Comparison of ENCODE assay signal across 16 cellular contexts in the genomic region with DNA sequence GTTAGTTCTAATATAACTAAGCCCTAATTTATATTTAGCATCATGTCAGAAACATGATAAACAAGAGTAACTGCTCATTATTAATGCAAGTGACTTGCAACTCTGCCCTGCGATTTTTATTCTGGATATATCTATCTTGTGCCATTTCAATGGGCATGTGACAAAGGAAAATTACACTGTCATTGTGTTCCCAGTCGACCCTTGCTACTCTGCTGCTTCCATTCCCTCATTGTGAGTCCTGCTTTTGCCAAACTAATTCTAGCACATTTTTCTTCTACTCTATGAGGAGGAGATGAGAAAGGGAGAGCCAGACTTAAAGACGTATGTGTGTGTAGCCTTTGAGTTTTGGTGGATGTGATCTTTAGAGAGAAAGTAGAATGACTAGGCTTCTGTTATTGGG.
A peak's percentile ranks its signal among the peaks of the same experiment; 100 is the strongest.
DNase-seq lines count a peak whose midpoint lies in the region; ATAC-seq and TF ChIP-seq lines count a peak whose summit lies in the region.
"Had no signal": no experiment of that assay in that cellular context is flagged by ENCODE, and none has a peak within 500 bp of the region (broad histone marks: within the 10 kb centered on the region; RNA-seq: fewer than 3 reads in every experiment).

No MANE protein-coding gene starts in this region.

- no peaks in the 10 kb centered on the region for H3F3A ChIP-seq in neural progenitor cell (ENCODE audit: low read depth)

- H3K4me3 Mint-ChIP-seq in neural progenitor cell = no peak overlapping the region
- H3K4me3 Mint-ChIP-seq: CD4-positive, alpha-beta memory T cell; GM23338; H9 had no signal

- ATAC-seq in heart left ventricle (peak; percentile 13 to 55 (median 36)), psoas muscle (peak in 2 of 4 donors; percentile 35 to 68)
- ATAC-seq: GM23338, HCT116 had no signal

- DNase-seq in heart left ventricle (no peak), cardiac septum (ENCODE audit: low spot score) (no peak), neural progenitor cell (ENCODE audit: low spot score) (no peak), psoas muscle (no peak), RWPE1 (ENCODE audit: low spot score) (no peak)
- DNase-seq in activated effector memory CD4-positive, alpha-beta T cell treated with anti-CD3 and anti-CD28 coated beads, Interleukin-2, amount 50 U/mL, for 16 hours = no peak
- DNase-seq: C1 segment of cervical spinal cord; Calu3; CD4-positive, alpha-beta memory T cell; COR-L47; DMS53; DMS79 treated with DMSO at 0.1 percent for 48 hours; GF-D8; H9 had no signal

- H3K79me2 ChIP-seq in neural progenitor cell (ENCODE audit: low read depth) = no peaks in the 10 kb centered on the region

- H3K4me3 ChIP-seq in heart left ventricle (no peak overlapping the region), neural progenitor cell (no peak overlapping the region), psoas muscle (peak overlapping the region; percentile 12)
- H3K4me3 ChIP-seq: GM23338 had no signal

- no peaks in the 10 kb centered on the region for H3K9me3 Mint-ChIP-seq in neural progenitor cell
- H3K9me3 Mint-ChIP-seq: CD4-positive, alpha-beta memory T cell; GM23338; H9 had no signal

- no peak for TF ChIP-seq POLR2A in heart left ventricle (IDR thresholded peaks at IDR 0.05)

- no peaks in the 10 kb centered on the region for H3K27me3 Mint-ChIP-seq in neural progenitor cell (ENCODE audit: insufficient read depth, low read depth)
- H3K27me3 Mint-ChIP-seq: CD4-positive, alpha-beta memory T cell had no signal

- TF ChIP-seq CTCF in heart left ventricle (IDR thresholded peaks at IDR 0.05) (no peak), neural progenitor cell (IDR thresholded peaks at IDR 0.05) (no peak), psoas muscle (IDR thresholded peaks at IDR 0.05) (no peak), RWPE1 (conservative IDR thresholded peaks at IDR 0.05; ENCODE audit: low read depth) (no peak)

- intact Hi-C loops in heart left ventricle (cut with DNase I) (no loop called here), cardiac septum (cut with DNase I) (no loop called here), psoas muscle (cut with DNase I) (no loop called here)

- H3K9me3 ChIP-seq in heart left ventricle (no peaks in the 10 kb centered on the region), neural progenitor cell (ENCODE audit: low read depth) (no peaks in the 10 kb centered on the region), psoas muscle (no peaks in the 10 kb centered on the region)

- H3K27me3 ChIP-seq in heart left ventricle (no peaks in the 10 kb centered on the region), neural progenitor cell (no peaks in the 10 kb centered on the region), psoas muscle (ENCODE audit: insufficient read depth in 3 of 3, low read length in 2 of 3) (no peaks in the 10 kb centered on the region)

- H3K9ac ChIP-seq in neural progenitor cell = no peak overlapping the region

- H3K4me1 ChIP-seq in heart left ventricle (peaks cover 0 to 24% (median 0%) of the 10 kb centered on the region in 12 donors), neural progenitor cell (no peaks in the 10 kb centered on the region), psoas muscle (peaks cover 17% of the 10 kb centered on the region)

- CTCF ChIA-PET in RWPE1 (lab: Yijun Ruan, JAX) = no interaction called here

- H4K20me1 ChIP-seq in neural progenitor cell (ENCODE audit: low read depth) = no peaks in the 10 kb centered on the region

- 34 to 51% (median 40%) methylated on average over 3 of the region's 3 CpGs for WGBS in heart left ventricle, 4 donors
- 34 to 46% (median 42%) methylated on average over 3 of the region's 3 CpGs for WGBS in psoas muscle, 3 donors

- H3K36me3 ChIP-seq in heart left ventricle (peaks cover 0 to 85% (median 8%) of the 10 kb centered on the region in 9 donors), neural progenitor cell (no peaks in the 10 kb centered on the region), psoas muscle (ENCODE audit: insufficient read depth in 1 of 2, low read depth in 1 of 2) (peaks cover 0 to 5% of the 10 kb centered on the region in 2 donors)

- peak overlapping the region in 2 of 12 donors; percentile 28 to 53 for H3K27ac ChIP-seq in heart left ventricle
- H3K27ac ChIP-seq in neural progenitor cell = no peak overlapping the region
- H3K27ac ChIP-seq in psoas muscle = no peak overlapping the region
- H3K27ac ChIP-seq in RWPE1 = no peak overlapping the region

- no peak overlapping the region for H3K4me2 ChIP-seq in neural progenitor cell
- H3K4me2 ChIP-seq: GM23338 had no signal

- H3K27ac Mint-ChIP-seq in neural progenitor cell = no peak overlapping the region
- H3K27ac Mint-ChIP-seq: CD4-positive, alpha-beta memory T cell; H9 had no signal

- POLR2A ChIA-PET in RWPE1 (lab: Yijun Ruan, JAX; ENCODE audit: low non-redundant PET) = no interaction called here

- peak overlapping the region; percentile 32 for H2AFZ ChIP-seq in neural progenitor cell (replicated peaks)
- H2AFZ ChIP-seq: GM23338 had no signal

- no peaks in the 10 kb centered on the region for H3K36me3 Mint-ChIP-seq in neural progenitor cell
- H3K36me3 Mint-ChIP-seq: CD4-positive, alpha-beta memory T cell had no signal

- no peaks in the 10 kb centered on the region for H3K4me1 Mint-ChIP-seq in neural progenitor cell
- H3K4me1 Mint-ChIP-seq: CD4-positive, alpha-beta memory T cell had no signal
